8 cellular contexts compared by ENCODE assay signal in genomic region chr5:134555889-134556311, GRCh38. TPM values are rescaled to one million over a fixed set of nuclear protein-coding genes. Genes with fewer than 3 reads are reported as not detected.
DNase-seq lines count a peak whose midpoint lies in the region; ATAC-seq, FAIRE-seq and TF ChIP-seq lines count a peak whose summit lies in the region.

No MANE protein-coding gene starts in this region.

- peak; percentile 90 for ATAC-seq in activated CD8-positive, alpha-beta memory T cell treated with anti-CD3 and anti-CD28 coated beads, Interleukin-2, amount 10 ng/mL, durations not matched to agents 7 days and 5 days
- no peak for ATAC-seq in HG03095 (IDR thresholded peaks at IDR 0.05; ENCODE audit: unreplicated experiment)

- peaks cover 23% of the 10 kb centered on the region for H3K4me1 ChIP-seq in BE2C
- H3K4me1 ChIP-seq in endothelial cell of umbilical vein (ENCODE audit: control insufficient read depth, extremely low read depth, insufficient read depth, low read length), result peaks cover 56% of the 10 kb centered on the region
- no peaks in the 10 kb centered on the region for H3K4me1 ChIP-seq in neural progenitor cell
- peaks cover 11 to 46% (median 35%) of the 10 kb centered on the region in 5 donors for H3K4me1 ChIP-seq in subcutaneous abdominal adipose tissue (ENCODE audit: control insufficient read depth in 5 of 5, insufficient read depth in 5 of 5, low read length in 5 of 5)

- no TSS peak for BruUV-seq in endothelial cell of umbilical vein (replicated peaks; lab: Mats Ljungman, UMichigan)

- FAIRE-seq in endothelial cell of umbilical vein (lab: Jason Lieb, UNC), result peak; percentile 84

- H3K27ac Mint-ChIP-seq in activated CD8-positive, alpha-beta memory T cell treated with anti-CD3 and anti-CD28 coated beads, Interleukin-2, amount 10 ng/mL, durations not matched to agents 7 days and 5 days, result peak overlapping the region; percentile 91
- H3K27ac Mint-ChIP-seq in neural progenitor cell, result peak overlapping the region; percentile 82

- H3K27ac ChIP-seq in endothelial cell of umbilical vein (ENCODE audit: insufficient read depth, low read depth, low read length), result peak overlapping the region; percentile 88
- H3K27ac ChIP-seq in neural progenitor cell, result no peak overlapping the region
- peak overlapping the region; percentile 85 for H3K27ac ChIP-seq in subcutaneous abdominal adipose tissue (ENCODE audit: low read depth, low read length)

- H3K9me3 Mint-ChIP-seq in activated CD8-positive, alpha-beta memory T cell treated with anti-CD3 and anti-CD28 coated beads, Interleukin-2, amount 10 ng/mL, durations not matched to agents 7 days and 5 days (ENCODE audit: low read depth), result no peaks in the 10 kb centered on the region
- H3K9me3 Mint-ChIP-seq in neural progenitor cell, result peaks cover 4% of the 10 kb centered on the region

- H3K36me3 ChIP-seq in BE2C (no peaks in the 10 kb centered on the region), endothelial cell of umbilical vein (ENCODE audit: control insufficient read depth in 2 of 2, extremely low read depth in 1 of 2, insufficient read depth in 2 of 2, low read length in 2 of 2) (peaks cover 0 to 13% of the 10 kb centered on the region in 2 experiments), neural progenitor cell (no peaks in the 10 kb centered on the region), subcutaneous abdominal adipose tissue (ENCODE audit: control insufficient read depth in 5 of 5, insufficient read depth in 5 of 5, low read length in 5 of 5) (peaks cover 0 to 62% (median 45%) of the 10 kb centered on the region in 5 donors)

- peaks cover 31% of the 10 kb centered on the region for H3K36me3 Mint-ChIP-seq in activated CD8-positive, alpha-beta memory T cell treated with anti-CD3 and anti-CD28 coated beads, Interleukin-2, amount 10 ng/mL, durations not matched to agents 7 days and 5 days
- H3K36me3 Mint-ChIP-seq in neural progenitor cell, result peaks cover 2% of the 10 kb centered on the region

- POLR2A ChIA-PET in endothelial cell of umbilical vein (lab: Charles Lee), result interaction anchor here (0.5 to 2.2 kb wide), 4 partner anchors 8 to 31 kb away, joined by 3 to 11 read pairs (median 4); no protein-coding TSS in a partner anchor

- H3K4me1 Mint-ChIP-seq in activated CD8-positive, alpha-beta memory T cell treated with anti-CD3 and anti-CD28 coated beads, Interleukin-2, amount 10 ng/mL, durations not matched to agents 7 days and 5 days, result peaks cover 29% of the 10 kb centered on the region
- H3K4me1 Mint-ChIP-seq in neural progenitor cell, result peaks cover 22% of the 10 kb centered on the region

- CTCF ChIA-PET in activated CD8-positive, alpha-beta memory T cell treated with anti-CD3 and anti-CD28 coated beads, Interleukin-2, amount 10 ng/mL, durations not matched to agents 7 days and 5 days (lab: Charles Lee), result interaction anchor here (1.0 to 4.0 kb wide), 7 partner anchors 9 to 37 kb away, joined by 3 to 19 read pairs (median 7); no protein-coding TSS in a partner anchor
- CTCF ChIA-PET in endothelial cell of umbilical vein (lab: Charles Lee), result interaction anchor here (1.0 to 2.3 kb wide), 6 partner anchors 9 to 31 kb away, joined by 5 to 17 read pairs (median 10); no protein-coding TSS in a partner anchor

- H2AFZ ChIP-seq in endothelial cell of umbilical vein (ENCODE audit: low read depth, low read length), result no peak overlapping the region
- H2AFZ ChIP-seq in neural progenitor cell (replicated peaks), result no peak overlapping the region

- H3K27me3 ChIP-seq in BE2C (no peaks in the 10 kb centered on the region), endothelial cell of umbilical vein (ENCODE audit: control insufficient read depth in 2 of 2, insufficient read depth in 2 of 2, low read length in 2 of 2) (no peaks in the 10 kb centered on the region), neural progenitor cell (no peaks in the 10 kb centered on the region), subcutaneous abdominal adipose tissue (ENCODE audit: control insufficient read depth in 5 of 5, insufficient read depth in 4 of 5, low read length in 5 of 5) (no peaks in the 10 kb centered on the region)

- H3K9me3 ChIP-seq in BE2C, result no peaks in the 10 kb centered on the region
- H3K9me3 ChIP-seq in endothelial cell of umbilical vein (replicated peaks; ENCODE audit: control insufficient read depth, insufficient read depth, low read length), result no peaks in the 10 kb centered on the region
- no peaks in the 10 kb centered on the region for H3K9me3 ChIP-seq in neural progenitor cell (ENCODE audit: low read depth)
- H3K9me3 ChIP-seq in subcutaneous abdominal adipose tissue (ENCODE audit: control insufficient read depth in 5 of 5, low read length in 5 of 5), result no peaks in the 10 kb centered on the region

- H3K9ac ChIP-seq in endothelial cell of umbilical vein (replicated peaks; ENCODE audit: extremely low read depth, insufficient read depth, low read length) (peak overlapping the region; percentile 40), neural progenitor cell (no peak overlapping the region), subcutaneous abdominal adipose tissue (ENCODE audit: low read length in 5 of 5) (peak overlapping the region in 2 of 5 donors; percentile 59)

- intact Hi-C loops in endothelial cell of umbilical vein (cut with micrococcal nuclease), result loop anchor here (1.0 kb wide), 1 partner anchor 29 kb away; no protein-coding TSS in a partner anchor

- DNase-seq in BE2C (peak; percentile 86), GM20000 (ENCODE audit: low spot score) (peak; percentile 57), NCI-H524 (lab: John Stamatoyannopoulos, UW) (peak; percentile 91 to 95), endothelial cell of umbilical vein (ENCODE audit: low read depth, low spot score) (peak; percentile 91), neural progenitor cell (ENCODE audit: low spot score) (peak; percentile 68)
- DNase-seq in activated CD8-positive, alpha-beta memory T cell treated with anti-CD3 and anti-CD28 coated beads, Interleukin-2, amount 10 ng/mL, durations not matched to agents 7 days and 5 days, result peak; percentile 87

- H3K27me3 Mint-ChIP-seq in activated CD8-positive, alpha-beta memory T cell treated with anti-CD3 and anti-CD28 coated beads, Interleukin-2, amount 10 ng/mL, durations not matched to agents 7 days and 5 days, result no peaks in the 10 kb centered on the region
- peaks cover 7% of the 10 kb centered on the region for H3K27me3 Mint-ChIP-seq in neural progenitor cell (ENCODE audit: insufficient read depth, low read depth)

- H3K4me2 ChIP-seq in endothelial cell of umbilical vein (ENCODE audit: insufficient read depth, low read length), result peak overlapping the region; percentile 5
- no peak overlapping the region for H3K4me2 ChIP-seq in neural progenitor cell

- H3F3A ChIP-seq in neural progenitor cell (ENCODE audit: low read depth), result peaks cover 10% of the 10 kb centered on the region

- no peak overlapping the region for H3K4me3 ChIP-seq in BE2C (ENCODE audit: low read depth, low read length)
- no peak overlapping the region for H3K4me3 ChIP-seq in endothelial cell of umbilical vein (replicated peaks in 1 of 3; ENCODE audit: insufficient read depth in 1 of 3, low read depth in 1 of 3, low read length in 3 of 3)
- H3K4me3 ChIP-seq in neural progenitor cell, result no peak overlapping the region
- H3K4me3 ChIP-seq in subcutaneous abdominal adipose tissue (ENCODE audit: low read depth in 1 of 5, low read length in 5 of 5), result no peak overlapping the region

- no peaks in the 10 kb centered on the region for H3K9me1 ChIP-seq in endothelial cell of umbilical vein (replicated peaks; ENCODE audit: control insufficient read depth, extremely low read depth, insufficient read depth, low read length)

- dilution Hi-C loops in endothelial cell of umbilical vein (cut with MboI; ENCODE audit: extremely low pct_ligation_motif_present, low sequenced_read_pairs), result no loop called here

- no peak for TF ChIP-seq CTCF in BE2C (IDR thresholded peaks at IDR 0.05; ENCODE audit: low read depth, low read length)
- no peak for TF ChIP-seq CTCF in GM20000 (IDR thresholded peaks at IDR 0.05; ENCODE audit: extremely low read depth, missing control alignments)
- TF ChIP-seq CTCF in endothelial cell of umbilical vein (IDR thresholded peaks at IDR 0.05; ENCODE audit: extremely low read depth in 1 of 2, insufficient read depth in 1 of 2, low read depth in 1 of 2, low read length in 2 of 2), result no peak
- no peak for TF ChIP-seq CTCF in neural progenitor cell (IDR thresholded peaks at IDR 0.05)

- TF ChIP-seq POLR2A in endothelial cell of umbilical vein (IDR thresholded peaks at IDR 0.05; ENCODE audit: low read depth, low read length), result no peak

- H4K20me1 ChIP-seq in endothelial cell of umbilical vein (replicated peaks; ENCODE audit: control insufficient read depth, extremely low read depth, insufficient read depth, low read length), result no peaks in the 10 kb centered on the region
- no peaks in the 10 kb centered on the region for H4K20me1 ChIP-seq in neural progenitor cell (ENCODE audit: low read depth)

- H3K4me3 Mint-ChIP-seq in activated CD8-positive, alpha-beta memory T cell treated with anti-CD3 and anti-CD28 coated beads, Interleukin-2, amount 10 ng/mL, durations not matched to agents 7 days and 5 days, result peak overlapping the region; percentile 12
- H3K4me3 Mint-ChIP-seq in neural progenitor cell, result no peak overlapping the region

- H3K79me2 ChIP-seq in endothelial cell of umbilical vein (ENCODE audit: control insufficient read depth, insufficient read depth, low read length) (no peaks in the 10 kb centered on the region), neural progenitor cell (ENCODE audit: low read depth) (no peaks in the 10 kb centered on the region)

TF ChIP-seq in endothelial cell of umbilical vein, 7 proteins besides CTCF, POLR2A, EP300 and RAD21 (continues in another document):
- no peak for TF ChIP-seq MYC (IDR thresholded peaks at IDR 0.05; ENCODE audit: low read depth, low read length)
- peak; percentile 66 for TF ChIP-seq GATA2 (IDR thresholded peaks at IDR 0.05; ENCODE audit: insufficient read depth, insufficient read length, low read depth, low read length)
- TF ChIP-seq, protein P1, sequence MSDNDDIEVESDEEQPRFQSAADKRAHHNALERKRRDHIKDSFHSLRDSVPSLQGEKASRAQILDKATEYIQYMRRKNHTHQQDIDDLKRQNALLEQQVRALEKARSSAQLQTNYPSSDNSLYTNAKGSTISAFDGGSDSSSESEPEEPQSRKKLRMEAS (IDR thresholded peaks at IDR 0.05; ENCODE audit: insufficient read depth, insufficient read length), result no peak

RNA-seq across cellular contexts. Expression of gene JADE2, which starts 30.4 kb away (rescaled TPM):
- 14.7 TPM for polyA plus RNA-seq in BE2C (2012; ENCODE audit: insufficient read depth, insufficient read length, low read depth)
- 10 to 100 TPM; 88.1 to 98.4 TPM for total RNA-seq in activated CD8-positive, alpha-beta memory T cell treated with anti-CD3 and anti-CD28 coated beads, Interleukin-2, amount 10 ng/mL, durations not matched to agents 7 days and 5 days
- total RNA-seq in endothelial cell of umbilical vein (19.2 and 31.1 TPM in 2 replicates), neural progenitor cell (ENCODE audit: low replicate concordance) (1.7 and 2.3 TPM in 2 replicates)
- 11.6 and 12.0 TPM in 2 replicates for polyA plus RNA-seq in endothelial cell of umbilical vein
- polyA plus RNA-seq in endothelial cell of umbilical vein (2011; cell fraction: cytosol; rRNA removed), result 8.5 and 10.9 TPM in 2 replicates
- polyA plus RNA-seq in endothelial cell of umbilical vein (2011; cell fraction: nucleus; rRNA removed), result 14.2 and 14.8 TPM in 2 replicates
- 10.5 and 12.9 TPM in 2 replicates for polyA plus RNA-seq in endothelial cell of umbilical vein (2012)
- 20.0 and 23.9 TPM in 2 replicates for polyA minus RNA-seq in endothelial cell of umbilical vein
- polyA minus RNA-seq in endothelial cell of umbilical vein (2011; cell fraction: cytosol; rRNA and poly(A)+ RNA removed), result 43.5 TPM
- 8.1 and 14.9 TPM in 2 replicates for polyA minus RNA-seq in endothelial cell of umbilical vein (2011; cell fraction: nucleus; rRNA and poly(A)+ RNA removed)
